11 cellular contexts compared by ENCODE assay signal in the genomic region with DNA sequence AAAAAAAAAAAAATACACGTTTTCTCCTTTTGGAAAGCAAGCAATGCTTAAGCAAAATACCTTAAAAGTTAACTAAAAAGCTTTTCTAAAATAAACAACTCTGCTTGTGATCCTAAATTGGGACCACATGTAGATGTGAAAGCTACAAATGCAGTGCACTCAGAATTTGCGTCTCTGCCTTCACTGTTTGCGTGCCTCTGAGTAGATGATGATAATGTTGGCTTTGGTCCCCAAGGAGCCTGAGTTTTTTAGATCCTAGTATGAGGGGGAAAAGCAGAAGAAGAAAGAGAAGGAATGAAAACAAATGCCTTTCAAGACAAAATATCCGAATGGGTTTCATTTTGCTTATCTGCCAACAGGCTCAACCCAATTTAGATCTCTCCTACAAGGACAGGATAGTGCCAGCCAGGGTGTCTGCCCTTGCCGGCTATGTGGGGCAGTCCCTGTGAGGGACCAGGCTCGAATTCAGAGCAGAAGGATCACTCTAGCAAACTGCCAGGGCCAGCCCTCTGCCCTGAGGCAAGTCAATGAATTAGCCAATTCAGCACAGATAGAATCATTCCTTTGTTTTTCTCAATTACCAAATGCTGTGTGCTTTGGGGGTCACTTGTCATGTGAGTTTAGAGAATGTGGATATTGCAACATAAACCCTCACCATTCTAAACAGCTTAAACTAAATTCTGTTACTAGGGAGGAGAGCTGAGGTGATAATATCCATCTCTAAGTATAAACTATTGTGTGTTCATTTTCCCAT. TPM values are rescaled to one million over a fixed set of nuclear protein-coding genes. Genes with fewer than 3 reads are reported as not detected.
DNase-seq lines count a peak whose midpoint lies in the region; ATAC-seq and TF ChIP-seq lines count a peak whose summit lies in the region.
"Had no signal": no experiment of that assay in that cellular context is flagged by ENCODE, and none has a peak within 500 bp of the region (broad histone marks: within the 10 kb centered on the region; RNA-seq: fewer than 3 reads in every experiment).

No MANE protein-coding gene starts in this region.

- H3K27me3 Mint-ChIP-seq in GM23338 (ENCODE audit: insufficient read depth, low read depth, poor library complexity): peaks cover 4% of the 10 kb centered on the region
- H3K27me3 Mint-ChIP-seq: dendritic cell treated with granulocyte-macrophage colony-stimulating factor and Interleukin-4, amounts not matched to agents 40 ng/mL and 50 ng/mL, for 4 days; naive thymus-derived CD4-positive, alpha-beta T cell had no signal

- no peaks in the 10 kb centered on the region for H3K9me2 ChIP-seq in GM23338 (ENCODE audit: insufficient read depth)

- TF ChIP-seq CTCF in GM23338 (conservative IDR thresholded peaks at IDR 0.05; ENCODE audit: low read depth in 2 of 2) (no peak), spleen (IDR thresholded peaks at IDR 0.05 in 8 of 11, conservative IDR thresholded peaks at IDR 0.05 in 3 of 11) (no peak)

- no peak overlapping the region for H3K4me3 Mint-ChIP-seq in GM23338
- H3K4me3 Mint-ChIP-seq: dendritic cell treated with granulocyte-macrophage colony-stimulating factor and Interleukin-4, amounts not matched to agents 40 ng/mL and 50 ng/mL, for 4 days; naive thymus-derived CD4-positive, alpha-beta T cell had no signal

- H3K4me2 ChIP-seq in GM23338: peak overlapping the region; percentile 41

- no peak for TF ChIP-seq POLR2A in spleen (IDR thresholded peaks at IDR 0.05)

- intact Hi-C loops in left cardiac atrium (cut with DNase I): loop anchor here in 1 of 2 donors (10.0 kb wide), 1 partner anchor 285 kb away; no protein-coding TSS in a partner anchor
- intact Hi-C loops in sciatic nerve (cut with DNase I): no loop called here
- intact Hi-C loops in spleen (cut with DNase I; ENCODE audit: low total_unique reads): no loop called here

- ATAC-seq in GM23338: peak; percentile 79
- peak; percentile 45 to 71 for ATAC-seq in left cardiac atrium
- ATAC-seq in sciatic nerve: peak; percentile 97
- no peak for ATAC-seq in GM18502 (IDR thresholded peaks at IDR 0.05; ENCODE audit: poor library complexity, unreplicated experiment)
- ATAC-seq: naive thymus-derived CD4-positive, alpha-beta T cell had no signal

- H3K4me1 Mint-ChIP-seq in GM23338: peaks cover 30% of the 10 kb centered on the region
- H3K4me1 Mint-ChIP-seq: naive thymus-derived CD4-positive, alpha-beta T cell had no signal

- H3K27ac Mint-ChIP-seq in GM23338: peak overlapping the region; percentile 55; the same call in 1 of the 2 replicates
- H3K27ac Mint-ChIP-seq: dendritic cell treated with granulocyte-macrophage colony-stimulating factor and Interleukin-4, amounts not matched to agents 40 ng/mL and 50 ng/mL, for 4 days; naive thymus-derived CD4-positive, alpha-beta T cell had no signal

- H3K36me3 Mint-ChIP-seq in GM23338 (ENCODE audit: low read depth): no peaks in the 10 kb centered on the region; the same call in 2 of the 3 replicates
- H3K36me3 Mint-ChIP-seq: naive thymus-derived CD4-positive, alpha-beta T cell had no signal

- no peaks in the 10 kb centered on the region; the same call in 1 of the 2 replicates for H4K20me1 ChIP-seq in GM23338 (replicated peaks; ENCODE audit: insufficient read depth)

- H3K27ac ChIP-seq in GM23338 (ENCODE audit: low read depth) (peak overlapping the region; percentile 40), spleen (no peak overlapping the region)

- H3K36me3 ChIP-seq in GM23338 (ENCODE audit: insufficient read depth) (no peaks in the 10 kb centered on the region), spleen (no peaks in the 10 kb centered on the region)

- H3K79me2 ChIP-seq in GM23338 (replicated peaks; ENCODE audit: insufficient read depth): no peaks in the 10 kb centered on the region

- H3K27me3 ChIP-seq in GM23338 (ENCODE audit: insufficient read depth): no peaks in the 10 kb centered on the region
- H3K27me3 ChIP-seq in spleen (replicated peaks in 1 of 7): no peaks in the 10 kb centered on the region

- H3K4me1 ChIP-seq in GM23338 (ENCODE audit: insufficient read depth): peaks cover 22% of the 10 kb centered on the region
- no peaks in the 10 kb centered on the region for H3K4me1 ChIP-seq in spleen

- no peaks in the 10 kb centered on the region for H3F3A ChIP-seq in GM23338 (replicated peaks; ENCODE audit: low read depth)

- H2AFZ ChIP-seq in GM23338: no peak overlapping the region

- no peak overlapping the region for H3K4me3 ChIP-seq in GM23338
- H3K4me3 ChIP-seq in spleen: no peak overlapping the region

- WGBS in spleen, 5 donors: 57 to 82% (median 71%) methylated on average over 6 of the region's 6 CpGs

- H3K9me3 ChIP-seq in spleen: no peaks in the 10 kb centered on the region

- H3K9me3 Mint-ChIP-seq in GM23338: no peaks in the 10 kb centered on the region
- H3K9me3 Mint-ChIP-seq: dendritic cell treated with granulocyte-macrophage colony-stimulating factor and Interleukin-4, amounts not matched to agents 40 ng/mL and 50 ng/mL, for 4 days; naive thymus-derived CD4-positive, alpha-beta T cell had no signal

- DNase-seq in GM23338 (ENCODE audit: low spot score): peak; percentile 47
- peak in 45 of 58 donors; percentile 15 to 88 (median 55) for DNase-seq in anterior cingulate cortex (lab: John Stamatoyannopoulos, UW)
- no peak for DNase-seq in left cardiac atrium
- peak; percentile 78 for DNase-seq in sciatic nerve (ENCODE audit: low spot score)
- no peak for DNase-seq in NCI-H1105 (lab: John Stamatoyannopoulos, UW)
- DNase-seq in OCI-M2 (lab: John Stamatoyannopoulos, UW; ENCODE audit: unreplicated experiment): no peak
- DNase-seq in spleen: no peak
- DNase-seq: naive thymus-derived CD4-positive, alpha-beta T cell; NCI-H524 had no signal

TF ChIP-seq in GM23338, 12 proteins besides CTCF, POLR2A, EP300 and RAD21 (continues in another document):
- TF ChIP-seq, protein P1, sequence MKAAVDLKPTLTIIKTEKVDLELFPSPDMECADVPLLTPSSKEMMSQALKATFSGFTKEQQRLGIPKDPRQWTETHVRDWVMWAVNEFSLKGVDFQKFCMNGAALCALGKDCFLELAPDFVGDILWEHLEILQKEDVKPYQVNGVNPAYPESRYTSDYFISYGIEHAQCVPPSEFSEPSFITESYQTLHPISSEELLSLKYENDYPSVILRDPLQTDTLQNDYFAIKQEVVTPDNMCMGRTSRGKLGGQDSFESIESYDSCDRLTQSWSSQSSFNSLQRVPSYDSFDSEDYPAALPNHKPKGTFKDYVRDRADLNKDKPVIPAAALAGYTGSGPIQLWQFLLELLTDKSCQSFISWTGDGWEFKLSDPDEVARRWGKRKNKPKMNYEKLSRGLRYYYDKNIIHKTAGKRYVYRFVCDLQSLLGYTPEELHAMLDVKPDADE (IDR thresholded peaks at IDR 0.05): no peak
- TF ChIP-seq JUNB (IDR thresholded peaks at IDR 0.05; ENCODE audit: unreplicated experiment): no peak

RNA-seq across cellular contexts. Expression of gene SCG5, which starts 28.5 kb away (rescaled TPM):
- total RNA-seq in GM23338 (2014; rRNA removed; shearing (Covaris generic)): 48.1 and 49.2 TPM in 2 replicates
- 64.4 and 73.3 TPM in 2 replicates for polyA plus RNA-seq in GM23338 (2016; fragmentation: Nextera tagmentation; extraction: Ambion mirVana)
- under 1 TPM; 0.73 to 0.91 TPM for total RNA-seq in left cardiac atrium
- 2.5 TPM for total RNA-seq in sciatic nerve
- total RNA-seq in spleen: 1 to 10 TPM in 1 of 7 donors, under 1 TPM in 1, not detected in 5; 0.54 to 1.2 TPM
- 1 to 10 TPM in 2 of 3 donors, under 1 TPM in 1; 0.74 to 2.4 (median 1.2) TPM for polyA plus RNA-seq in spleen

RNA-seq across cellular contexts. Expression of gene GREM1, which starts 47.8 kb away (rescaled TPM):
- 0.12 and 1.0 TPM in 2 replicates for total RNA-seq in GM23338 (2014; rRNA removed; shearing (Covaris generic))
- polyA plus RNA-seq in GM23338 (2016; fragmentation: Nextera tagmentation; extraction: Ambion mirVana) (0.21 and 0.27 TPM in 2 replicates), spleen (1 to 10 TPM in 1 of 3 donors, under 1 TPM in 2; 0.06 to 1.2 (median 0.13) TPM)
- total RNA-seq in left cardiac atrium (1 to 10 TPM; 1.1 to 2.6 TPM), sciatic nerve (4.6 TPM), spleen (1 to 10 TPM in 3 of 7 donors, under 1 TPM in 3, not detected in 1; 0.09 to 3.3 (median 1.0) TPM)
- total RNA-seq: naive thymus-derived CD4-positive, alpha-beta T cell had no signal
- polyA plus RNA-seq: naive thymus-derived CD4-positive, alpha-beta T cell had no signal

RNA-seq across cellular contexts. Expression of gene ARHGAP11A, which starts 54.7 kb away (rescaled TPM):
- total RNA-seq in GM23338 (2014; rRNA removed; shearing (Covaris generic)): 38.7 and 43.1 TPM in 2 replicates
- polyA plus RNA-seq in GM23338 (2016; fragmentation: Nextera tagmentation; extraction: Ambion mirVana): 21.4 and 28.3 TPM in 2 replicates
- 1 to 10 TPM; 2.6 to 3.8 TPM for total RNA-seq in left cardiac atrium
- total RNA-seq in sciatic nerve: 2.5 TPM
- 1 to 10 TPM; 3.6 to 9.5 (median 7.3) TPM for total RNA-seq in spleen
- 1 to 10 TPM; 1.1 to 2.9 (median 1.9) TPM for polyA plus RNA-seq in spleen

Comparison
In these comparisons a context has a peak if more than half of its experiments do, and no peak if none do; other contexts are left out.
1. DNase-seq: peak in GM23338 (single experiment), anterior cingulate cortex (45 of 58) and sciatic nerve (single experiment); none in left cardiac atrium (single experiment), NCI-H1105 (single experiment), OCI-M2 (single experiment) and spleen (single experiment).
2. RNA of gene SCG5, which starts 28.5 kb away (total RNA-seq): 48.1 to 49.2 TPM in GM23338; 2.5 TPM in sciatic nerve (single experiment), 0.73 to 0.91 TPM in left cardiac atrium and 0.54 to 1.2 TPM in spleen; every median in the first group is over 10 times any median in the second.